Comparison of ENCODE assay signal across 1 cellular context in the genomic region with DNA sequence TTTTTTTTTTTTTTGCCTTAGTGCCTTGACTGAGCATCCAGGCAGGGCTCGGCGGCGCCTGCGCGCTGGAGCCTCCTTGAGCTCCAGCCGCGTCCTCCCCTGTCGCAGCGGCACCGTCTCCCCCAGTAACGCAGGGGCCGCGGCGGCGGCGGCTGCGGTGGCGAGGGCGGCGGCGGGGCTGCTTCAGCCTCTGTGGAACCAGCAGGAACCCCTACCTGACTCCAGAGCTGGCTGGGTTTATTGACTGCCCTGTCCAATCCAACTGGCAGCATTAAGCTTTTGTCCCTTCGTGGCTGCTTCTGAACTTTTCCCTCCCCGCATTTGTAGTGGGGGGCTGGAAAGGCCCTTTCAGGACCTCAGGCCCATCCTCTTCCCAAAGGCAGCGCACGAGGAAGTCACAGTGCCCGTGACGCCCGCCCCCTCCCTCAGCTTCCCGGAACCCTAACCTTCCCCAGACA.
TF ChIP-seq lines count a peak whose summit lies in the region.

TSS of gene GPR85 (minus strand) at position 397 of the 458 bp plus-strand sequence. CDS start 2,106 bp downstream, outside the sequence.

TF ChIP-seq in K562, 482 proteins besides CTCF, POLR2A, EP300 and RAD21 (continued from another document and continues in another):
- TF ChIP-seq, protein P1, sequence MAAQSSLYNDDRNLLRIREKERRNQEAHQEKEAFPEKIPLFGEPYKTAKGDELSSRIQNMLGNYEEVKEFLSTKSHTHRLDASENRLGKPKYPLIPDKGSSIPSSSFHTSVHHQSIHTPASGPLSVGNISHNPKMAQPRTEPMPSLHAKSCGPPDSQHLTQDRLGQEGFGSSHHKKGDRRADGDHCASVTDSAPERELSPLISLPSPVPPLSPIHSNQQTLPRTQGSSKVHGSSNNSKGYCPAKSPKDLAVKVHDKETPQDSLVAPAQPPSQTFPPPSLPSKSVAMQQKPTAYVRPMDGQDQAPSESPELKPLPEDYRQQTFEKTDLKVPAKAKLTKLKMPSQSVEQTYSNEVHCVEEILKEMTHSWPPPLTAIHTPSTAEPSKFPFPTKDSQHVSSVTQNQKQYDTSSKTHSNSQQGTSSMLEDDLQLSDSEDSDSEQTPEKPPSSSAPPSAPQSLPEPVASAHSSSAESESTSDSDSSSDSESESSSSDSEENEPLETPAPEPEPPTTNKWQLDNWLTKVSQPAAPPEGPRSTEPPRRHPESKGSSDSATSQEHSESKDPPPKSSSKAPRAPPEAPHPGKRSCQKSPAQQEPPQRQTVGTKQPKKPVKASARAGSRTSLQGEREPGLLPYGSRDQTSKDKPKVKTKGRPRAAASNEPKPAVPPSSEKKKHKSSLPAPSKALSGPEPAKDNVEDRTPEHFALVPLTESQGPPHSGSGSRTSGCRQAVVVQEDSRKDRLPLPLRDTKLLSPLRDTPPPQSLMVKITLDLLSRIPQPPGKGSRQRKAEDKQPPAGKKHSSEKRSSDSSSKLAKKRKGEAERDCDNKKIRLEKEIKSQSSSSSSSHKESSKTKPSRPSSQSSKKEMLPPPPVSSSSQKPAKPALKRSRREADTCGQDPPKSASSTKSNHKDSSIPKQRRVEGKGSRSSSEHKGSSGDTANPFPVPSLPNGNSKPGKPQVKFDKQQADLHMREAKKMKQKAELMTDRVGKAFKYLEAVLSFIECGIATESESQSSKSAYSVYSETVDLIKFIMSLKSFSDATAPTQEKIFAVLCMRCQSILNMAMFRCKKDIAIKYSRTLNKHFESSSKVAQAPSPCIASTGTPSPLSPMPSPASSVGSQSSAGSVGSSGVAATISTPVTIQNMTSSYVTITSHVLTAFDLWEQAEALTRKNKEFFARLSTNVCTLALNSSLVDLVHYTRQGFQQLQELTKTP (IDR thresholded peaks at IDR 0.05; ENCODE audit: low read depth in 1 of 2, partially characterized antibody in 2 of 2): no peak
- TF ChIP-seq STAT5A (IDR thresholded peaks at IDR 0.05; ENCODE audit: borderline replicate concordance, low read length) (no peak), DACH1 (IDR thresholded peaks at IDR 0.05; ENCODE audit: partially characterized antibody) (no peak), EGR1 (conservative IDR thresholded peaks at IDR 0.05) (peak; percentile 46; the same call in 1 of the 2 replicates), ZC3H8 (IDR thresholded peaks at IDR 0.05) (no peak), CBFB (CRISPR knock-in tag; IDR thresholded peaks at IDR 0.05) (no peak), HNRNPLL (IDR thresholded peaks at IDR 0.05; ENCODE audit: low read depth, low read length, poor library complexity, severe bottlenecking) (peak; percentile 54), KLF10 (CRISPR knock-in tag; IDR thresholded peaks at IDR 0.05) (no peak), THRB (CRISPR knock-in tag; conservative IDR thresholded peaks at IDR 0.05) (no peak), PHTF2 (CRISPR knock-in tag; IDR thresholded peaks at IDR 0.05) (no peak), FOXM1 (IDR thresholded peaks at IDR 0.05; ENCODE audit: low read depth) (no peak), FOXM1 (CRISPR knock-in tag; IDR thresholded peaks at IDR 0.05; ENCODE audit: low read depth) (no peak), ZNF347 (CRISPR knock-in tag; IDR thresholded peaks at IDR 0.05; ENCODE audit: low read depth) (no peak), ZNF197 (CRISPR knock-in tag; IDR thresholded peaks at IDR 0.05; ENCODE audit: low read depth) (peak; percentile 77; the same call in 1 of the 2 replicates), SMARCB1 (IDR thresholded peaks at IDR 0.05; ENCODE audit: insufficient read length, low read depth) (no peak), RCOR1 (IDR thresholded peaks at IDR 0.05; ENCODE audit: borderline replicate concordance in 1 of 2, low read depth in 2 of 2, low read length in 2 of 2) (no peak), RBM39 (optimal IDR thresholded peaks at IDR 0.05; ENCODE audit: low read depth, low read length) (no peak), EP400 (IDR thresholded peaks at IDR 0.05) (peak; percentile 33), TOE1 (IDR thresholded peaks at IDR 0.05; ENCODE audit: borderline replicate concordance) (no peak), TOE1 (CRISPR knock-in tag; IDR thresholded peaks at IDR 0.05; ENCODE audit: borderline replicate concordance, low read depth) (no peak), SMAD2 (IDR thresholded peaks at IDR 0.05; ENCODE audit: low read depth, low read length) (no peak), MTA1 (IDR thresholded peaks at IDR 0.05; ENCODE audit: borderline replicate concordance) (0 out of 2 replicates have a peak, but pooled peaks have one; percentile 18), DIDO1 (tag; IDR thresholded peaks at IDR 0.05; ENCODE audit: low read depth) (no peak), ZNF668 (CRISPR knock-in tag; IDR thresholded peaks at IDR 0.05) (no peak), LEF1 (IDR thresholded peaks at IDR 0.05) (no peak), PCBP1 (IDR thresholded peaks at IDR 0.05; ENCODE audit: low read depth, low read length, poor library complexity, severe bottlenecking) (peak; percentile 31), ZNF184 (CRISPR knock-in tag; IDR thresholded peaks at IDR 0.05) (no peak), ZNF696 (CRISPR knock-in tag; conservative IDR thresholded peaks at IDR 0.05) (no peak), ZNF717 (CRISPR knock-in tag; IDR thresholded peaks at IDR 0.05) (no peak), MTA2 (IDR thresholded peaks at IDR 0.05; ENCODE audit: low read depth) (no peak), ZNF165 (CRISPR knock-in tag; IDR thresholded peaks at IDR 0.05; ENCODE audit: borderline replicate concordance) (no peak), SIX5 (IDR thresholded peaks at IDR 0.05; ENCODE audit: borderline replicate concordance in 1 of 2, insufficient read depth in 1 of 2, low read depth in 1 of 2, low read length in 2 of 2) (no peak), SIRT6 (IDR thresholded peaks at IDR 0.05; ENCODE audit: low read depth, low read length) (no peak), ZNF592 (IDR thresholded peaks at IDR 0.05) (no peak), CTBP1 (IDR thresholded peaks at IDR 0.05; ENCODE audit: borderline replicate concordance) (peak; percentile 53), ZNF175 (CRISPR knock-in tag; IDR thresholded peaks at IDR 0.05; ENCODE audit: low read depth) (no peak), ZNF586 (CRISPR knock-in tag; conservative IDR thresholded peaks at IDR 0.05) (no peak), EHMT2 (IDR thresholded peaks at IDR 0.05) (no peak), STAT5B (CRISPR knock-in tag; IDR thresholded peaks at IDR 0.05) (no peak), HDAC6 (IDR thresholded peaks at IDR 0.05; ENCODE audit: low read depth, low read length) (no peak), RB1 (IDR thresholded peaks at IDR 0.05; ENCODE audit: low read depth) (0 out of 2 replicates have a peak, but pooled peaks have one; percentile 19), ZFP30 (CRISPR knock-in tag; IDR thresholded peaks at IDR 0.05; ENCODE audit: borderline replicate concordance) (no peak), TCF7L2 (IDR thresholded peaks at IDR 0.05; ENCODE audit: low read depth, low read length) (no peak), ETV1 (tag; conservative IDR thresholded peaks at IDR 0.05; ENCODE audit: low read depth) (no peak), NFYB (IDR thresholded peaks at IDR 0.05; ENCODE audit: extremely low read depth, insufficient read length) (no peak), HMGN3 (IDR thresholded peaks at IDR 0.05; ENCODE audit: borderline replicate concordance, extremely low read depth, insufficient read length, low read depth, low read length) (peak; percentile 29)
- TF ChIP-seq, protein P2, sequence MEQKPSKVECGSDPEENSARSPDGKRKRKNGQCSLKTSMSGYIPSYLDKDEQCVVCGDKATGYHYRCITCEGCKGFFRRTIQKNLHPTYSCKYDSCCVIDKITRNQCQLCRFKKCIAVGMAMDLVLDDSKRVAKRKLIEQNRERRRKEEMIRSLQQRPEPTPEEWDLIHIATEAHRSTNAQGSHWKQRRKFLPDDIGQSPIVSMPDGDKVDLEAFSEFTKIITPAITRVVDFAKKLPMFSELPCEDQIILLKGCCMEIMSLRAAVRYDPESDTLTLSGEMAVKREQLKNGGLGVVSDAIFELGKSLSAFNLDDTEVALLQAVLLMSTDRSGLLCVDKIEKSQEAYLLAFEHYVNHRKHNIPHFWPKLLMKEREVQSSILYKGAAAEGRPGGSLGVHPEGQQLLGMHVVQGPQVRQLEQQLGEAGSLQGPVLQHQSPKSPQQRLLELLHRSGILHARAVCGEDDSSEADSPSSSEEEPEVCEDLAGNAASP (IDR thresholded peaks at IDR 0.05): no peak
- TF ChIP-seq, protein P3, sequence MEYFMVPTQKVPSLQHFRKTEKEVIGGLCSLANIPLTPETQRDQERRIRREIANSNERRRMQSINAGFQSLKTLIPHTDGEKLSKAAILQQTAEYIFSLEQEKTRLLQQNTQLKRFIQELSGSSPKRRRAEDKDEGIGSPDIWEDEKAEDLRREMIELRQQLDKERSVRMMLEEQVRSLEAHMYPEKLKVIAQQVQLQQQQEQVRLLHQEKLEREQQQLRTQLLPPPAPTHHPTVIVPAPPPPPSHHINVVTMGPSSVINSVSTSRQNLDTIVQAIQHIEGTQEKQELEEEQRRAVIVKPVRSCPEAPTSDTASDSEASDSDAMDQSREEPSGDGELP (CRISPR knock-in tag; IDR thresholded peaks at IDR 0.05; ENCODE audit: borderline replicate concordance): peak; percentile 18; the same call in 1 of the 2 replicates
- TF ChIP-seq, protein P4, sequence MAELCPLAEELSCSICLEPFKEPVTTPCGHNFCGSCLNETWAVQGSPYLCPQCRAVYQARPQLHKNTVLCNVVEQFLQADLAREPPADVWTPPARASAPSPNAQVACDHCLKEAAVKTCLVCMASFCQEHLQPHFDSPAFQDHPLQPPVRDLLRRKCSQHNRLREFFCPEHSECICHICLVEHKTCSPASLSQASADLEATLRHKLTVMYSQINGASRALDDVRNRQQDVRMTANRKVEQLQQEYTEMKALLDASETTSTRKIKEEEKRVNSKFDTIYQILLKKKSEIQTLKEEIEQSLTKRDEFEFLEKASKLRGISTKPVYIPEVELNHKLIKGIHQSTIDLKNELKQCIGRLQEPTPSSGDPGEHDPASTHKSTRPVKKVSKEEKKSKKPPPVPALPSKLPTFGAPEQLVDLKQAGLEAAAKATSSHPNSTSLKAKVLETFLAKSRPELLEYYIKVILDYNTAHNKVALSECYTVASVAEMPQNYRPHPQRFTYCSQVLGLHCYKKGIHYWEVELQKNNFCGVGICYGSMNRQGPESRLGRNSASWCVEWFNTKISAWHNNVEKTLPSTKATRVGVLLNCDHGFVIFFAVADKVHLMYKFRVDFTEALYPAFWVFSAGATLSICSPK (IDR thresholded peaks at IDR 0.05; ENCODE audit: borderline replicate concordance): no peak
- TF ChIP-seq, protein P5, sequence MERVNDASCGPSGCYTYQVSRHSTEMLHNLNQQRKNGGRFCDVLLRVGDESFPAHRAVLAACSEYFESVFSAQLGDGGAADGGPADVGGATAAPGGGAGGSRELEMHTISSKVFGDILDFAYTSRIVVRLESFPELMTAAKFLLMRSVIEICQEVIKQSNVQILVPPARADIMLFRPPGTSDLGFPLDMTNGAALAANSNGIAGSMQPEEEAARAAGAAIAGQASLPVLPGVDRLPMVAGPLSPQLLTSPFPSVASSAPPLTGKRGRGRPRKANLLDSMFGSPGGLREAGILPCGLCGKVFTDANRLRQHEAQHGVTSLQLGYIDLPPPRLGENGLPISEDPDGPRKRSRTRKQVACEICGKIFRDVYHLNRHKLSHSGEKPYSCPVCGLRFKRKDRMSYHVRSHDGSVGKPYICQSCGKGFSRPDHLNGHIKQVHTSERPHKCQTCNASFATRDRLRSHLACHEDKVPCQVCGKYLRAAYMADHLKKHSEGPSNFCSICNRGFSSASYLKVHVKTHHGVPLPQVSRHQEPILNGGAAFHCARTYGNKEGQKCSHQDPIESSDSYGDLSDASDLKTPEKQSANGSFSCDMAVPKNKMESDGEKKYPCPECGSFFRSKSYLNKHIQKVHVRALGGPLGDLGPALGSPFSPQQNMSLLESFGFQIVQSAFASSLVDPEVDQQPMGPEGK (CRISPR knock-in tag; IDR thresholded peaks at IDR 0.05; ENCODE audit: borderline replicate concordance): no peak
- TF ChIP-seq, protein P6, sequence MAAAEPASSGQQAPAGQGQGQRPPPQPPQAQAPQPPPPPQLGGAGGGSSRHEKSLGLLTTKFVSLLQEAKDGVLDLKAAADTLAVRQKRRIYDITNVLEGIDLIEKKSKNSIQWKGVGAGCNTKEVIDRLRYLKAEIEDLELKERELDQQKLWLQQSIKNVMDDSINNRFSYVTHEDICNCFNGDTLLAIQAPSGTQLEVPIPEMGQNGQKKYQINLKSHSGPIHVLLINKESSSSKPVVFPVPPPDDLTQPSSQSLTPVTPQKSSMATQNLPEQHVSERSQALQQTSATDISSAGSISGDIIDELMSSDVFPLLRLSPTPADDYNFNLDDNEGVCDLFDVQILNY (CRISPR knock-in tag; IDR thresholded peaks at IDR 0.05): no peak
